In genomic region chr6:19032486-19033295, GRCh38 we compare ENCODE assay signal across 21 cellular contexts.
A peak's percentile ranks its signal among the peaks of the same experiment; 100 is the strongest.
DNase-seq lines count a peak whose midpoint lies in the region; ATAC-seq and TF ChIP-seq lines count a peak whose summit lies in the region.
"Had no signal": no experiment of that assay in that cellular context is flagged by ENCODE, and none has a peak within 500 bp of the region (broad histone marks: within the 10 kb centered on the region; RNA-seq: fewer than 3 reads in every experiment).

No MANE protein-coding gene starts in this region.

- peaks cover 0 to 9% of the 10 kb centered on the region in 2 donors for H3K9me3 Mint-ChIP-seq in stimulated activated naive B cell treated with anti-CD40 and anti-IgM and Interleukin-4, amounts not matched to agents 10 μg/mL and 1 μg/mL and 100 μg/mL, for 72 hours
- H3K9me3 Mint-ChIP-seq: T-helper 1 cell treated with Interleukin-12 subunit alpha and Interleukin-12 subunit beta and Interleukin-4 antibody, amounts not matched to agents 30 μg/mL and 1 μg/mL, for 36 hours had no signal

- H3K27ac Mint-ChIP-seq in stimulated activated naive B cell treated with anti-CD40 and anti-IgM and Interleukin-4, amounts not matched to agents 10 μg/mL and 1 μg/mL and 100 μg/mL, for 72 hours = no peak overlapping the region
- H3K27ac Mint-ChIP-seq: progenitor cell of endocrine pancreas; T-helper 1 cell treated with Interleukin-12 subunit alpha and Interleukin-12 subunit beta and Interleukin-4 antibody, amounts not matched to agents 30 μg/mL and 1 μg/mL, for 36 hours had no signal

- ATAC-seq in left ventricle myocardium superior = peak; percentile 88
- no peak for ATAC-seq in GM18498 (IDR thresholded peaks at IDR 0.05; ENCODE audit: unreplicated experiment)
- no peak for ATAC-seq in stimulated activated naive B cell treated with anti-CD40 and anti-IgM and Interleukin-4, amounts not matched to agents 10 μg/mL and 1 μg/mL and 100 μg/mL, for 72 hours (replicated peaks)
- ATAC-seq: PC-3 had no signal

- no peak overlapping the region for H3K4me3 ChIP-seq in coronary artery
- H3K4me3 ChIP-seq: MG63, SJCRH30, spleen had no signal

- H3K4me1 Mint-ChIP-seq in stimulated activated naive B cell treated with anti-CD40 and anti-IgM and Interleukin-4, amounts not matched to agents 10 μg/mL and 1 μg/mL and 100 μg/mL, for 72 hours = no peaks in the 10 kb centered on the region
- H3K4me1 Mint-ChIP-seq: naive B cell had no signal

- no peak overlapping the region for H3K4me3 Mint-ChIP-seq in stimulated activated naive B cell treated with anti-CD40 and anti-IgM and Interleukin-4, amounts not matched to agents 10 μg/mL and 1 μg/mL and 100 μg/mL, for 72 hours
- H3K4me3 Mint-ChIP-seq: naive B cell; T-helper 1 cell treated with Interleukin-12 subunit alpha and Interleukin-12 subunit beta and Interleukin-4 antibody, amounts not matched to agents 30 μg/mL and 1 μg/mL, for 36 hours had no signal

- H3K27me3 Mint-ChIP-seq in stimulated activated naive B cell treated with anti-CD40 and anti-IgM and Interleukin-4, amounts not matched to agents 10 μg/mL and 1 μg/mL and 100 μg/mL, for 72 hours = no peaks in the 10 kb centered on the region
- H3K27me3 Mint-ChIP-seq: progenitor cell of endocrine pancreas had no signal

- peak overlapping the region; percentile 59 to 81 for H3K27ac ChIP-seq in coronary artery
- H3K27ac ChIP-seq: SJCRH30, VCaP had no signal

- DNase-seq in coronary artery (ENCODE audit: low spot score) = no peak
- DNase-seq in left ventricle myocardium superior = no peak
- DNase-seq in pons (ENCODE audit: low spot score) = peak; percentile 32
- no peak for DNase-seq in NCI-H2227 treated with DMSO at 0.1 percent for 48 hours (lab: John Stamatoyannopoulos, UW)
- DNase-seq in HK-2 (ENCODE audit: unreplicated experiment) = no peak
- no peak for DNase-seq in stimulated activated naive B cell treated with anti-CD40 and anti-IgM and Interleukin-4, amounts not matched to agents 10 μg/mL and 1 μg/mL and 100 μg/mL, for 72 hours
- DNase-seq: activated CD4-positive, alpha-beta T cell treated with anti-CD3 and anti-CD28 coated beads, Interleukin-2, amount 50 U/mL, for 4 hours; activated naive CD4-positive, alpha-beta T cell treated with Interleukin-2 at 50 U/mL for 16 hours; AML-193; DMS79 treated with DMSO at 0.1 percent for 48 hours; erythroblast; MG63; naive B cell; PC-3; SJCRH30; spleen; stimulated activated CD4-positive, alpha-beta T cell treated with anti-CD3 and anti-CD28 coated beads, Interleukin-4, amount 100 ng/mL, for 4 hours had no signal

- H3K36me3 Mint-ChIP-seq in stimulated activated naive B cell treated with anti-CD40 and anti-IgM and Interleukin-4, amounts not matched to agents 10 μg/mL and 1 μg/mL and 100 μg/mL, for 72 hours = no peaks in the 10 kb centered on the region
- H3K36me3 Mint-ChIP-seq: naive B cell had no signal

- no peak for TF ChIP-seq CTCF in coronary artery (IDR thresholded peaks at IDR 0.05)

- intact Hi-C loops in left ventricle myocardium superior (cut with micrococcal nuclease) = no loop called here
